ENCODE assay signal across 9 cellular contexts in genomic region chr7:124101173-124101768, GRCh38.
DNase-seq lines count a peak whose midpoint lies in the region; ATAC-seq and TF ChIP-seq lines count a peak whose summit lies in the region.
"Had no signal": no experiment of that assay in that cellular context is flagged by ENCODE, and none has a peak within 500 bp of the region (broad histone marks: within the 10 kb centered on the region; RNA-seq: fewer than 3 reads in every experiment).

No MANE protein-coding gene starts in this region.

- H3K36me3 ChIP-seq in GM23248 (ENCODE audit: low read depth) (no peaks in the 10 kb centered on the region), Peyer's patch (no peaks in the 10 kb centered on the region)
- no peaks in the 10 kb centered on the region for H3K36me3 ChIP-seq in CD8-positive, alpha-beta T cell (ENCODE audit: insufficient read depth, low read length)

- H3K4me3 Mint-ChIP-seq in CD8-positive, alpha-beta T cell = no peak overlapping the region
- H3K4me3 Mint-ChIP-seq: activated CD4-positive, alpha-beta memory T cell treated with anti-CD3 and anti-CD28 coated beads, Interleukin-2, amount 10 ng/mL, durations not matched to agents 7 days and 5 days had no signal

- peak; percentile 7 for DNase-seq in AG08395 (ENCODE audit: low spot score)
- DNase-seq in GM23248 = peak; percentile 3
- DNase-seq in Peyer's patch = no peak
- DNase-seq in iPS-NIHi11 (ENCODE audit: low spot score) = peak; percentile 43
- DNase-seq in NCI-H1436 treated with DMSO at 0.1 percent for 48 hours (lab: John Stamatoyannopoulos, UW) = no peak
- DNase-seq in activated gamma-delta T cell (lab: John Stamatoyannopoulos, UW) = no peak
- no peak for DNase-seq in CD8-positive, alpha-beta T cell
- DNase-seq: activated CD4-positive, alpha-beta memory T cell treated with anti-CD3 and anti-CD28 coated beads, Interleukin-2, amount 10 ng/mL, durations not matched to agents 7 days and 5 days had no signal

- peak in 4 of 6 experiments; percentile 22 to 45 (median 42) for TF ChIP-seq CTCF in Peyer's patch (IDR thresholded peaks at IDR 0.05)
- no peak for TF ChIP-seq CTCF in CD8-positive, alpha-beta T cell (IDR thresholded peaks at IDR 0.05)

- H3K4me3 ChIP-seq in GM23248 (no peak overlapping the region), Peyer's patch (no peak overlapping the region)
- no peak overlapping the region for H3K4me3 ChIP-seq in CD8-positive, alpha-beta T cell (ENCODE audit: low read depth, low read length)

- H3K27me3 Mint-ChIP-seq in CD8-positive, alpha-beta T cell (ENCODE audit: low read depth) = no peaks in the 10 kb centered on the region
- H3K27me3 Mint-ChIP-seq: activated CD4-positive, alpha-beta memory T cell treated with anti-CD3 and anti-CD28 coated beads, Interleukin-2, amount 10 ng/mL, durations not matched to agents 7 days and 5 days had no signal

- no peaks in the 10 kb centered on the region for H3K9me2 ChIP-seq in GM23248 (ENCODE audit: insufficient read depth)

- no peaks in the 10 kb centered on the region for H3K4me1 Mint-ChIP-seq in CD8-positive, alpha-beta T cell (ENCODE audit: low read depth)
- H3K4me1 Mint-ChIP-seq: activated CD4-positive, alpha-beta memory T cell treated with anti-CD3 and anti-CD28 coated beads, Interleukin-2, amount 10 ng/mL, durations not matched to agents 7 days and 5 days had no signal

- H3K27ac ChIP-seq in GM23248 (no peak overlapping the region), Peyer's patch (no peak overlapping the region)
- H3K27ac ChIP-seq in CD8-positive, alpha-beta T cell (ENCODE audit: low read depth, low read length) = no peak overlapping the region

- intact Hi-C loops in CD8-positive, alpha-beta T cell (cut with DNase I, micrococcal nuclease) = no loop called here

- no peak overlapping the region for H3K9ac ChIP-seq in GM23248

- ATAC-seq in HG02571 (IDR thresholded peaks at IDR 0.05; ENCODE audit: unreplicated experiment) = no peak
- no peak for ATAC-seq in CD8-positive, alpha-beta T cell

- 8 to 9% methylated on average over 5 of the region's 5 CpGs for WGBS in GM23248 (ENCODE audit: low coverage in 1 of 2, low lambda C conversion rate in 2 of 2, missing lambda C conversion rate in 2 of 2), 2 experiments

- H3K27me3 ChIP-seq in GM23248 (replicated peaks; ENCODE audit: insufficient read depth) = no peaks in the 10 kb centered on the region
- no peaks in the 10 kb centered on the region for H3K27me3 ChIP-seq in Peyer's patch
- no peaks in the 10 kb centered on the region for H3K27me3 ChIP-seq in CD8-positive, alpha-beta T cell (ENCODE audit: insufficient read depth, low read length)

- H2AFZ ChIP-seq in GM23248 = no peak overlapping the region

- CTCF ChIA-PET in CD8-positive, alpha-beta T cell (lab: Charles Lee) = no interaction called here

- no peaks in the 10 kb centered on the region for H3K36me3 Mint-ChIP-seq in CD8-positive, alpha-beta T cell

- TF ChIP-seq POLR2A in Peyer's patch (IDR thresholded peaks at IDR 0.05) = no peak

- no peaks in the 10 kb centered on the region for H3K9me3 Mint-ChIP-seq in CD8-positive, alpha-beta T cell
- H3K9me3 Mint-ChIP-seq: activated CD4-positive, alpha-beta memory T cell treated with anti-CD3 and anti-CD28 coated beads, Interleukin-2, amount 10 ng/mL, durations not matched to agents 7 days and 5 days had no signal

- POLR2A ChIA-PET in CD8-positive, alpha-beta T cell (lab: Charles Lee) = no interaction called here

- no peaks in the 10 kb centered on the region for H3K79me2 ChIP-seq in GM23248 (ENCODE audit: insufficient read depth)

- H3F3A ChIP-seq in GM23248 (ENCODE audit: insufficient read depth) = no peaks in the 10 kb centered on the region

- in situ Hi-C loops in GM23248 (cut with MboI) = no loop called here

- H3K9me3 ChIP-seq in GM23248 (ENCODE audit: low read depth) (no peaks in the 10 kb centered on the region), Peyer's patch (peaks cover 0 to 5% (median 0%) of the 10 kb centered on the region in 4 donors)
- H3K9me3 ChIP-seq in CD8-positive, alpha-beta T cell (ENCODE audit: low read length) = no peaks in the 10 kb centered on the region

- no peaks in the 10 kb centered on the region for H4K20me1 ChIP-seq in GM23248 (ENCODE audit: insufficient read depth)

- H3K4me2 ChIP-seq in GM23248 (ENCODE audit: unreplicated experiment) = no peak overlapping the region

- H3K4me1 ChIP-seq in GM23248 (ENCODE audit: insufficient read depth) (no peaks in the 10 kb centered on the region), Peyer's patch (no peaks in the 10 kb centered on the region)
- H3K4me1 ChIP-seq in CD8-positive, alpha-beta T cell (ENCODE audit: insufficient read depth, low read length) = no peaks in the 10 kb centered on the region

- no peak overlapping the region for H3K27ac Mint-ChIP-seq in CD8-positive, alpha-beta T cell
- H3K27ac Mint-ChIP-seq: activated CD4-positive, alpha-beta memory T cell treated with anti-CD3 and anti-CD28 coated beads, Interleukin-2, amount 10 ng/mL, durations not matched to agents 7 days and 5 days had no signal

Comparison
In these comparisons a context has a peak if more than half of its experiments do, and no peak if none do; other contexts are left out.
1. DNase-seq: peak in AG08395 (single experiment), GM23248 (single experiment) and iPS-NIHi11 (single experiment); none in Peyer's patch (0 of 3), NCI-H1436 treated with DMSO at 0.1 percent for 48 hours (single experiment), activated gamma-delta T cell (single experiment) and CD8-positive, alpha-beta T cell (0 of 7).